ENCODE assay signal across 1 cellular context in genomic region chr9:137157618-137158502, GRCh38.
TF ChIP-seq lines count a peak whose summit lies in the region.

No MANE protein-coding gene starts in this region.

TF ChIP-seq in K562, 482 proteins besides CTCF, POLR2A, EP300 and RAD21 (continued from another document):
- TF ChIP-seq ZNF592 (IDR thresholded peaks at IDR 0.05): no peak
- TF ChIP-seq HEY1 (CRISPR knock-in tag; IDR thresholded peaks at IDR 0.05; ENCODE audit: borderline replicate concordance): no peak
- no peak for TF ChIP-seq ELF4 (CRISPR knock-in tag; IDR thresholded peaks at IDR 0.05)
- peak; percentile 79 for TF ChIP-seq MEIS2 (IDR thresholded peaks at IDR 0.05; ENCODE audit: partially characterized antibody)
- TF ChIP-seq FOXM1 (IDR thresholded peaks at IDR 0.05; ENCODE audit: low read depth): no peak
- TF ChIP-seq FOXM1 (CRISPR knock-in tag; IDR thresholded peaks at IDR 0.05; ENCODE audit: low read depth): no peak
- TF ChIP-seq ZNF274 (IDR thresholded peaks at IDR 0.05; ENCODE audit: borderline replicate concordance, low read depth, low read length): no peak
- no peak for TF ChIP-seq TCF7 (IDR thresholded peaks at IDR 0.05; ENCODE audit: borderline replicate concordance)
- TF ChIP-seq MTA2 (IDR thresholded peaks at IDR 0.05; ENCODE audit: low read depth): peak; percentile 51; the same call in 1 of the 2 replicates
- TF ChIP-seq ZFX (CRISPR knock-in tag; IDR thresholded peaks at IDR 0.05): no peak
- no peak for TF ChIP-seq HMG20A (CRISPR knock-in tag; conservative IDR thresholded peaks at IDR 0.05)
- no peak for TF ChIP-seq SAFB2 (IDR thresholded peaks at IDR 0.05; ENCODE audit: borderline replicate concordance, low read depth, low read length, severe bottlenecking)
- TF ChIP-seq ZNF507 (tag; conservative IDR thresholded peaks at IDR 0.05): no peak
- no peak for TF ChIP-seq ZBTB5 (IDR thresholded peaks at IDR 0.05)
- no peak for TF ChIP-seq CBX2 (IDR thresholded peaks at IDR 0.05; ENCODE audit: insufficient read depth, low read length, poor library complexity, severe bottlenecking)
- TF ChIP-seq PML (IDR thresholded peaks at IDR 0.05; ENCODE audit: low read length): no peak
- TF ChIP-seq NBN (IDR thresholded peaks at IDR 0.05; ENCODE audit: low read depth): no peak
- TF ChIP-seq NR2C2 (CRISPR knock-in tag; IDR thresholded peaks at IDR 0.05): no peak
- no peak for TF ChIP-seq NR2C2 (tag; IDR thresholded peaks at IDR 0.05)
- no peak for TF ChIP-seq TEAD2 (tag; IDR thresholded peaks at IDR 0.05)
- TF ChIP-seq MYC (IDR thresholded peaks at IDR 0.05; ENCODE audit: low read depth, low read length): no peak
- no peak for TF ChIP-seq MYC (CRISPR knock-in tag; IDR thresholded peaks at IDR 0.05; ENCODE audit: borderline replicate concordance, low read depth)
- TF ChIP-seq EP400 (IDR thresholded peaks at IDR 0.05): no peak
- no peak for TF ChIP-seq SPI1 (IDR thresholded peaks at IDR 0.05; ENCODE audit: borderline replicate concordance, low read depth, low read length)
- TF ChIP-seq NFXL1 (CRISPR knock-in tag; IDR thresholded peaks at IDR 0.05): no peak
- no peak for TF ChIP-seq CCAR2 (IDR thresholded peaks at IDR 0.05; ENCODE audit: low read depth, low read length)
- TF ChIP-seq SMARCE1 (IDR thresholded peaks at IDR 0.05): no peak
